ENCODE assay signal across 25 cellular contexts in the genomic region with DNA sequence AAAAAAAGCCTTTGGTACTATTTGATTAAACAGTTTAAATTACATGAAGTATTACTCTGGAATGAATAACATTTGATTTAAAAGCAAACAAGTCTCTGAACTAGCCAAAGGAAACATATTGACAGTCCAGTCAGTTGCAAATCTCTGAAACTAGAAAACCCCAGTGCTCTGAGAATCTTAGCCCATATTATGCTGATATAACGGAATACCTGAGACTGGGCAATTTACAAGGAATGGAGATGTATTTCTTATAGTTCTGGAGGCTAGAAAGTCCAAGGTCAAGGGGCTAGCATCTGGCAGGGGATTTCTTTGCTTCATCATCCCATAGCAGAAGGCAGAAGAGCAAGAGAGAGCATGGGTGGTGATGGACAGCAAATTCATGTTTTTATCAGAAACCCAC. TPM values are rescaled to one million over a fixed set of nuclear protein-coding genes. Genes with fewer than 3 reads are reported as not detected.
"Had no signal": no experiment of that assay in that cellular context is flagged by ENCODE, and none has a peak within 500 bp of the region (broad histone marks: within the 10 kb centered on the region; RNA-seq: fewer than 3 reads in every experiment).

No MANE protein-coding gene starts in this region.

- H3K4me3 ChIP-seq: coronary artery, esophagus squamous epithelium, lower lobe of right lung, right atrium auricular region, thoracic aorta, tibial nerve, upper lobe of right lung, uterus had no signal

- H3K27ac ChIP-seq: coronary artery, esophagus squamous epithelium, lower lobe of right lung, parathyroid adenoma, right atrium auricular region, thoracic aorta, tibial nerve, upper lobe of right lung had no signal

- H3K9me3 Mint-ChIP-seq: naive thymus-derived CD8-positive, alpha-beta T cell; nephron progenitor cell; stimulated activated naive B cell treated with anti-CD40 and anti-IgM and Interleukin-4, amounts not matched to agents 10 μg/mL and 1 μg/mL and 100 μg/mL, for 72 hours; stimulated activated naive CD8-positive, alpha-beta T cell treated with anti-CD3 and anti-CD28 coated beads, Interleukin-15, Interleukin-2, amounts not matched to agents 100 ng/mL and 50 ng/mL, for 24 hours had no signal

- DNase-seq: dermis blood vessel endothelial cell; effector memory CD4-positive, alpha-beta T cell; erythroblast; esophagus squamous epithelium; head of caudate nucleus; left ventricle myocardium superior; lower lobe of right lung; naive thymus-derived CD8-positive, alpha-beta T cell; nephron progenitor cell; occipital lobe; small intestine; stimulated activated CD4-positive, alpha-beta T cell treated with anti-CD3 and anti-CD28 coated beads, Interleukin-15, amount 100 ng/mL, for 24 hours; stimulated activated CD4-positive, alpha-beta T cell treated with anti-CD3 and anti-CD28 coated beads, Interleukin-2, amount 100 ng/mL, for 48 hours; stimulated activated naive B cell treated with anti-CD40 and anti-IgM and Interleukin-4, amounts not matched to agents 10 μg/mL and 1 μg/mL and 100 μg/mL, for 72 hours; upper lobe of right lung; uterus had no signal

- FAIRE-seq: frontal cortex, keratinocyte, small intestine had no signal

- H3K9ac ChIP-seq: parathyroid adenoma had no signal

- ATAC-seq: left ventricle myocardium superior; lower lobe of right lung; naive thymus-derived CD8-positive, alpha-beta T cell; stimulated activated naive B cell treated with anti-CD40 and anti-IgM and Interleukin-4, amounts not matched to agents 10 μg/mL and 1 μg/mL and 100 μg/mL, for 72 hours; upper lobe of right lung had no signal

- H3K27me3 ChIP-seq: esophagus squamous epithelium, right atrium auricular region, tibial nerve, upper lobe of right lung, uterus had no signal

- H3K36me3 ChIP-seq: thoracic aorta, uterus had no signal

- H3K27ac Mint-ChIP-seq: progenitor cell of endocrine pancreas; stimulated activated naive B cell treated with anti-CD40 and anti-IgM and Interleukin-4, amounts not matched to agents 10 μg/mL and 1 μg/mL and 100 μg/mL, for 72 hours; stimulated activated naive CD8-positive, alpha-beta T cell treated with anti-CD3 and anti-CD28 coated beads, Interleukin-15, Interleukin-2, amounts not matched to agents 100 ng/mL and 50 ng/mL, for 24 hours had no signal

- H3K4me3 Mint-ChIP-seq: naive thymus-derived CD8-positive, alpha-beta T cell; nephron progenitor cell; stimulated activated naive B cell treated with anti-CD40 and anti-IgM and Interleukin-4, amounts not matched to agents 10 μg/mL and 1 μg/mL and 100 μg/mL, for 72 hours; stimulated activated naive CD8-positive, alpha-beta T cell treated with anti-CD3 and anti-CD28 coated beads, Interleukin-15, Interleukin-2, amounts not matched to agents 100 ng/mL and 50 ng/mL, for 24 hours had no signal

- H3K27me3 Mint-ChIP-seq: naive thymus-derived CD8-positive, alpha-beta T cell; progenitor cell of endocrine pancreas; stimulated activated naive B cell treated with anti-CD40 and anti-IgM and Interleukin-4, amounts not matched to agents 10 μg/mL and 1 μg/mL and 100 μg/mL, for 72 hours; stimulated activated naive CD8-positive, alpha-beta T cell treated with anti-CD3 and anti-CD28 coated beads, Interleukin-15, Interleukin-2, amounts not matched to agents 100 ng/mL and 50 ng/mL, for 24 hours had no signal

- H2AFZ ChIP-seq: parathyroid adenoma had no signal

- H3K9me3 ChIP-seq: esophagus squamous epithelium, lower lobe of right lung, right atrium auricular region, thoracic aorta, tibial nerve, upper lobe of right lung, uterus had no signal

RNA-seq across cellular contexts. Expression of a gene that starts 21.7 kb away (rescaled TPM):
- total RNA-seq: naive thymus-derived CD8-positive, alpha-beta T cell had no signal
